Comparison of ENCODE assay signal across 29 cellular contexts in the genomic region with DNA sequence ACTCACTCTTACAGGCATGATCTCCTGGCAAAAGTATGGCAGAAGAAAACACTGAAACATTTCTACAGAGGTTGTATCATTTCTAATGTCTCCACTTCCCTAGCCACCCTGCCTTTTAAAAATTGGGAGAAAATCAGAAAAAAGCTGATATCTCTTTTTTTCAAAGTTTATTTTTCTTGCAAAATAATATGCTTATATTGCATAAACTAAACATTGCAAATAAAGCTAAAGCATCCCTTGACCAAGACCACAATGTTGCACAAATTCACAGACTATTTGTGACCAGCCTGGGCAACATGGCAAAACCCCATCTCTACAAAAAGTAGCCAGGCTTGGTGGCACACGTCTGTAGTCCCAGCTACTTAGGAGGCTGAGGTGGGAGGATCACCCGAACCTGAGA.
"Had no signal": no experiment of that assay in that cellular context is flagged by ENCODE, and none has a peak within 500 bp of the region (broad histone marks: within the 10 kb centered on the region; RNA-seq: fewer than 3 reads in every experiment).

No MANE protein-coding gene starts in this region.

- H3K27ac Mint-ChIP-seq: stimulated activated effector memory CD8-positive, alpha-beta T cell treated with anti-CD3 and anti-CD28 coated beads, Interleukin-12 subunit alpha, Interleukin-12 subunit beta, amount 100 ng/mL, for 72 hours; stimulated activated memory B cell treated with anti-CD40 and anti-IgM and Interleukin-4, amounts not matched to agents 10 μg/mL and 1 μg/mL and 100 μg/mL, for 72 hours; stimulated activated naive B cell treated with anti-CD40 and anti-IgM and Interleukin-4, amounts not matched to agents 10 μg/mL and 1 μg/mL and 100 μg/mL, for 72 hours; stimulated activated naive CD8-positive, alpha-beta T cell treated with anti-CD3 and anti-CD28 coated beads, Interleukin-15, amount 100 ng/mL, for 72 hours; stimulated activated naive CD8-positive, alpha-beta T cell treated with anti-CD3 and anti-CD28 coated beads, Interleukin-15, Interleukin-2, amounts not matched to agents 100 ng/mL and 50 ng/mL, for 24 hours; type B pancreatic cell had no signal

- H3K9me3 ChIP-seq: suprapubic skin, testis, thoracic aorta, thyroid gland, tibial artery, tibial nerve, transverse colon, upper lobe of left lung, upper lobe of right lung, uterus, vagina had no signal

- H3K4me1 Mint-ChIP-seq: stimulated activated effector memory CD8-positive, alpha-beta T cell treated with anti-CD3 and anti-CD28 coated beads, Interleukin-12 subunit alpha, Interleukin-12 subunit beta, amount 100 ng/mL, for 72 hours; stimulated activated memory B cell treated with anti-CD40 and anti-IgM and Interleukin-4, amounts not matched to agents 10 μg/mL and 1 μg/mL and 100 μg/mL, for 72 hours; stimulated activated naive B cell treated with anti-CD40 and anti-IgM and Interleukin-4, amounts not matched to agents 10 μg/mL and 1 μg/mL and 100 μg/mL, for 72 hours; stimulated activated naive CD8-positive, alpha-beta T cell treated with anti-CD3 and anti-CD28 coated beads, Interleukin-15, amount 100 ng/mL, for 72 hours had no signal

- H3K27ac ChIP-seq: stomach, suprapubic skin, testis, thoracic aorta, thyroid gland, tibial artery, tibial nerve, transverse colon, upper lobe of left lung, upper lobe of right lung, uterus, vagina had no signal

- H3K27me3 ChIP-seq: stomach, suprapubic skin, testis, thyroid gland, tibial artery, tibial nerve, transverse colon, upper lobe of left lung, upper lobe of right lung, uterus, vagina had no signal

- DNase-seq: stimulated activated CD4-positive, alpha-beta T cell treated with anti-CD3 and anti-CD28 coated beads, Interleukin-2, amount 100 ng/mL, for 48 hours; stimulated activated CD4-positive, alpha-beta T cell treated with anti-CD3 and anti-CD28 coated beads, Interleukin-4, amount 100 ng/mL, for 1 hour; stimulated activated CD4-positive, alpha-beta T cell treated with anti-CD3 and anti-CD28 coated beads, Interleukin-4, amount 100 ng/mL, for 24 hours; stimulated activated CD4-positive, alpha-beta T cell treated with anti-CD3 and anti-CD28 coated beads, Interleukin-4, amount 100 ng/mL, for 4 hours; stimulated activated CD8-positive, alpha-beta memory T cell treated with anti-CD3 and anti-CD28 coated beads, Interleukin-4, amount 100 ng/mL, for 48 hours; stimulated activated naive B cell treated with anti-CD40 and anti-IgM and Interleukin-4, amounts not matched to agents 10 μg/mL and 1 μg/mL and 100 μg/mL, for 72 hours; stimulated activated naive CD4-positive, alpha-beta T cell; stimulated activated naive CD4-positive, alpha-beta T cell treated with Interleukin-2 at 50 U/mL for 16 hours; stimulated activated naive CD8-positive, alpha-beta T cell treated with anti-CD3 and anti-CD28 coated beads, Interleukin-15, amount 100 ng/mL, for 72 hours; stimulated activated naive CD8-positive, alpha-beta T cell treated with anti-CD3 and anti-CD28 coated beads, Interleukin-15, Interleukin-2, amounts not matched to agents 100 U/mL and 50 U/mL, for 24 hours; stomach; substantia nigra; testis; thyroid gland; tibial artery; transverse colon; trophoblast cell; upper lobe of left lung; upper lobe of right lung; uterus had no signal

- FAIRE-seq: urothelium cell line had no signal

- ATAC-seq: stimulated activated effector memory CD8-positive, alpha-beta T cell treated with anti-CD3 and anti-CD28 coated beads, Interleukin-12 subunit alpha, Interleukin-12 subunit beta, amount 100 ng/mL, for 72 hours; stimulated activated memory B cell treated with anti-CD40 and anti-IgM and Interleukin-4, amounts not matched to agents 10 μg/mL and 1 μg/mL and 100 μg/mL, for 72 hours; stimulated activated naive B cell treated with anti-CD40 and anti-IgM and Interleukin-4, amounts not matched to agents 10 μg/mL and 1 μg/mL and 100 μg/mL, for 72 hours; stimulated activated naive CD8-positive, alpha-beta T cell treated with anti-CD3 and anti-CD28 coated beads, Interleukin-15, amount 100 ng/mL, for 72 hours; stimulated activated naive CD8-positive, alpha-beta T cell treated with anti-CD3 and anti-CD28 coated beads, Interleukin-15, Interleukin-2, amounts not matched to agents 100 U/mL and 50 U/mL, for 24 hours; upper lobe of right lung had no signal

- H3K27me3 Mint-ChIP-seq: stimulated activated memory B cell treated with anti-CD40 and anti-IgM and Interleukin-4, amounts not matched to agents 10 μg/mL and 1 μg/mL and 100 μg/mL, for 72 hours; stimulated activated naive B cell treated with anti-CD40 and anti-IgM and Interleukin-4, amounts not matched to agents 10 μg/mL and 1 μg/mL and 100 μg/mL, for 72 hours; stimulated activated naive CD8-positive, alpha-beta T cell treated with anti-CD3 and anti-CD28 coated beads, Interleukin-15, amount 100 ng/mL, for 72 hours; stimulated activated naive CD8-positive, alpha-beta T cell treated with anti-CD3 and anti-CD28 coated beads, Interleukin-15, Interleukin-2, amounts not matched to agents 100 ng/mL and 50 ng/mL, for 24 hours; type B pancreatic cell had no signal

- H3K36me3 ChIP-seq: stomach, suprapubic skin, thoracic aorta, thyroid gland, tibial artery, tibial nerve, transverse colon, upper lobe of left lung, upper lobe of right lung, uterus, vagina had no signal

- H3K4me3 Mint-ChIP-seq: stimulated activated effector memory CD8-positive, alpha-beta T cell treated with anti-CD3 and anti-CD28 coated beads, Interleukin-12 subunit alpha, Interleukin-12 subunit beta, amount 100 ng/mL, for 72 hours; stimulated activated memory B cell treated with anti-CD40 and anti-IgM and Interleukin-4, amounts not matched to agents 10 μg/mL and 1 μg/mL and 100 μg/mL, for 72 hours; stimulated activated naive B cell treated with anti-CD40 and anti-IgM and Interleukin-4, amounts not matched to agents 10 μg/mL and 1 μg/mL and 100 μg/mL, for 72 hours; stimulated activated naive CD8-positive, alpha-beta T cell treated with anti-CD3 and anti-CD28 coated beads, Interleukin-15, amount 100 ng/mL, for 72 hours; stimulated activated naive CD8-positive, alpha-beta T cell treated with anti-CD3 and anti-CD28 coated beads, Interleukin-15, Interleukin-2, amounts not matched to agents 100 ng/mL and 50 ng/mL, for 24 hours; type B pancreatic cell had no signal

- H3K9me3 Mint-ChIP-seq: type B pancreatic cell had no signal

- H3K4me1 ChIP-seq: stomach, suprapubic skin, testis, thyroid gland, tibial artery, tibial nerve, transverse colon, upper lobe of left lung, upper lobe of right lung, uterus, vagina had no signal

- H3K36me3 Mint-ChIP-seq: stimulated activated effector memory CD8-positive, alpha-beta T cell treated with anti-CD3 and anti-CD28 coated beads, Interleukin-12 subunit alpha, Interleukin-12 subunit beta, amount 100 ng/mL, for 72 hours; stimulated activated memory B cell treated with anti-CD40 and anti-IgM and Interleukin-4, amounts not matched to agents 10 μg/mL and 1 μg/mL and 100 μg/mL, for 72 hours; stimulated activated naive B cell treated with anti-CD40 and anti-IgM and Interleukin-4, amounts not matched to agents 10 μg/mL and 1 μg/mL and 100 μg/mL, for 72 hours; type B pancreatic cell had no signal

- H3K4me3 ChIP-seq: stomach, suprapubic skin, testis, thoracic aorta, thyroid gland, tibial artery, tibial nerve, transverse colon, upper lobe of left lung, upper lobe of right lung, uterus, vagina had no signal
